In the genomic region with DNA sequence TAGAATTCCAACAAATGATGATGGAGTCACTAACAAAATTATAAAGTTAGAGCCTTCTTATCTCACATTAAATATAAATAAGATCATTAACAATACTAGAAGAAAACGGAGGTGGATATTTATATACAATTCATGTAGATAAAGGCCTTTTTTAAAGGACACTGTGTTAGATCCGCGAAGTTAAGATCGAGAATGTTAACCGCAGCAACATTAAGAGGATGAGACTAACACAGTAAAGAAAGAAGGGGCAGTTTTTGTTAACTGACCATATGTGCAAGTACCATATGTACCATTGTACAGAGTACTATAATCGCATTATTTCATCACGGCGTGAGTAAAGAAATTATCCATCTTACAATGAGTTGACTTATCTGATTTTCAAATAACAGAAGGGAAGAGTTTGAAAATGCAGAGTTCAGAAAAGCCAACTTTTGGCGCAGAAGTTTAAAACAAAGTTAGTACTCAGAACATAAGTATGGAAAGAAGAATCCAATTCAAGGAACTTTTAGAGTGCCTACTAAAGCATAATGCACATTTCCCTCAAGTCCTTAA, we compare ENCODE assay signal across 8 cellular contexts.
A peak's percentile ranks its signal among the peaks of the same experiment; 100 is the strongest.
DNase-seq lines count a peak whose midpoint lies in the region; ATAC-seq and TF ChIP-seq lines count a peak whose summit lies in the region.

No MANE protein-coding gene starts in this region.

- peak overlapping the region; percentile 96 for H3K27ac Mint-ChIP-seq in stimulated activated memory B cell treated with anti-CD40 and anti-IgM and Interleukin-4, amounts not matched to agents 10 μg/mL and 1 μg/mL and 100 μg/mL, for 72 hours

- no peaks in the 10 kb centered on the region for H3K9me3 ChIP-seq in iPS-15b (ENCODE audit: control insufficient read depth, insufficient read depth, low read length)

- TF ChIP-seq CTCF in VCaP (conservative IDR thresholded peaks at IDR 0.05), result no peak

- no peaks in the 10 kb centered on the region for H3K27me3 ChIP-seq in iPS-15b (ENCODE audit: control insufficient read depth, insufficient read depth, low read length)

- DNase-seq in DMS153 treated with DMSO at 0.1 percent for 48 hours (lab: John Stamatoyannopoulos, UW; ENCODE audit: unreplicated experiment) (peak; percentile 62), DMS153 (lab: John Stamatoyannopoulos, UW) (no peak), islet precursor cell (no peak), SW480 (ENCODE audit: low spot score) (no peak)

- H3K36me3 ChIP-seq in iPS-15b (ENCODE audit: control insufficient read depth, insufficient read depth, low read length), result no peaks in the 10 kb centered on the region

- ATAC-seq in stimulated activated memory B cell treated with anti-CD40 and anti-IgM and Interleukin-4, amounts not matched to agents 10 μg/mL and 1 μg/mL and 100 μg/mL, for 72 hours, result no peak
- no peak for ATAC-seq in GM21360 (IDR thresholded peaks at IDR 0.05; ENCODE audit: unreplicated experiment)

- H3K9me3 Mint-ChIP-seq in stimulated activated memory B cell treated with anti-CD40 and anti-IgM and Interleukin-4, amounts not matched to agents 10 μg/mL and 1 μg/mL and 100 μg/mL, for 72 hours, result peaks cover 9% of the 10 kb centered on the region

- H3K4me3 ChIP-seq in iPS-15b (ENCODE audit: low read depth, low read length), result peak overlapping the region; percentile 91

- H3K9ac ChIP-seq in iPS-15b (ENCODE audit: low read depth, low read length), result no peak overlapping the region

- H3K27ac ChIP-seq in VCaP, result peak overlapping the region; percentile 90

- H3K36me3 Mint-ChIP-seq in stimulated activated memory B cell treated with anti-CD40 and anti-IgM and Interleukin-4, amounts not matched to agents 10 μg/mL and 1 μg/mL and 100 μg/mL, for 72 hours, result peaks cover 11% of the 10 kb centered on the region

- H3K4me1 Mint-ChIP-seq in stimulated activated memory B cell treated with anti-CD40 and anti-IgM and Interleukin-4, amounts not matched to agents 10 μg/mL and 1 μg/mL and 100 μg/mL, for 72 hours, result peaks cover 33% of the 10 kb centered on the region

- H3K4me3 Mint-ChIP-seq in stimulated activated memory B cell treated with anti-CD40 and anti-IgM and Interleukin-4, amounts not matched to agents 10 μg/mL and 1 μg/mL and 100 μg/mL, for 72 hours, result peak overlapping the region; percentile 97

- H3K27me3 Mint-ChIP-seq in stimulated activated memory B cell treated with anti-CD40 and anti-IgM and Interleukin-4, amounts not matched to agents 10 μg/mL and 1 μg/mL and 100 μg/mL, for 72 hours, result no peaks in the 10 kb centered on the region

- peaks cover 6% of the 10 kb centered on the region for H3K4me1 ChIP-seq in iPS-15b (ENCODE audit: control insufficient read depth, insufficient read depth, low read length)
